Comparison of ENCODE assay signal across 12 cellular contexts in genomic region chr14:67821121-67821520, GRCh38. TPM values are rescaled to one million over a fixed set of nuclear protein-coding genes. Genes with fewer than 3 reads are reported as not detected.
DNase-seq lines count a peak whose midpoint lies in the region; ATAC-seq and TF ChIP-seq lines count a peak whose summit lies in the region.
"Had no signal": no experiment of that assay in that cellular context is flagged by ENCODE, and none has a peak within 500 bp of the region (broad histone marks: within the 10 kb centered on the region; RNA-seq: fewer than 3 reads in every experiment).

No MANE protein-coding gene starts in this region.

- no peaks in the 10 kb centered on the region for H3K27me3 ChIP-seq in OCI-LY1 (ENCODE audit: insufficient read depth, low read length)
- H3K27me3 ChIP-seq in skeletal muscle satellite cell (ENCODE audit: control insufficient read depth, insufficient read depth, low read length): no peaks in the 10 kb centered on the region

- peaks cover 5% of the 10 kb centered on the region for H3K79me2 ChIP-seq in OCI-LY1 (ENCODE audit: insufficient read depth, low read length)

- in situ Hi-C loops in GM13976 (cut with MboI; ENCODE audit: low sequenced_read_pairs, unreplicated experiment): no loop called here

- H3K4me2 ChIP-seq in OCI-LY1 (ENCODE audit: low read length): peak overlapping the region; percentile 99
- peak overlapping the region; percentile 87 for H3K4me2 ChIP-seq in skeletal muscle satellite cell (ENCODE audit: low read length)

- no peaks in the 10 kb centered on the region for H3K9me2 ChIP-seq in OCI-LY1 (ENCODE audit: low read depth, low read length)

- peak overlapping the region; percentile 98 for H3K4me3 ChIP-seq in OCI-LY1 (ENCODE audit: low read depth, low read length, poor library complexity, severe bottlenecking)
- H3K4me3 ChIP-seq in skeletal muscle satellite cell (ENCODE audit: low read length): no peak overlapping the region
- H3K4me3 ChIP-seq: lung had no signal

- H3K36me3 ChIP-seq in OCI-LY1 (ENCODE audit: insufficient read depth, low read length): peaks cover 22% of the 10 kb centered on the region
- no peaks in the 10 kb centered on the region for H3K36me3 ChIP-seq in skeletal muscle satellite cell (ENCODE audit: insufficient read depth, low read length)

- H3K4me1 Mint-ChIP-seq in activated CD8-positive, alpha-beta memory T cell treated with anti-CD3 and anti-CD28 coated beads, Interleukin-2, amount 10 ng/mL, durations not matched to agents 7 days and 5 days: peaks cover 27% of the 10 kb centered on the region

- peak overlapping the region; percentile 30 for H3K27ac Mint-ChIP-seq in activated CD8-positive, alpha-beta memory T cell treated with anti-CD3 and anti-CD28 coated beads, Interleukin-2, amount 10 ng/mL, durations not matched to agents 7 days and 5 days

- H3K27me3 Mint-ChIP-seq in activated CD8-positive, alpha-beta memory T cell treated with anti-CD3 and anti-CD28 coated beads, Interleukin-2, amount 10 ng/mL, durations not matched to agents 7 days and 5 days: no peaks in the 10 kb centered on the region

- peak overlapping the region; percentile 94 for H3K4me3 Mint-ChIP-seq in activated CD8-positive, alpha-beta memory T cell treated with anti-CD3 and anti-CD28 coated beads, Interleukin-2, amount 10 ng/mL, durations not matched to agents 7 days and 5 days

- no peaks in the 10 kb centered on the region for H3K9me3 ChIP-seq in OCI-LY1 (ENCODE audit: low read length)
- no peaks in the 10 kb centered on the region for H3K9me3 ChIP-seq in skeletal muscle satellite cell (replicated peaks; ENCODE audit: low read length)

- H2AFZ ChIP-seq in OCI-LY1 (ENCODE audit: low read length): peak overlapping the region; percentile 76; the same call in 1 of the 2 replicates

- no peak for DNase-seq in activated CD8-positive, alpha-beta memory T cell treated with anti-CD3 and anti-CD28 coated beads, Interleukin-2, amount 10 ng/mL, durations not matched to agents 7 days and 5 days
- DNase-seq in activated CD8-positive, alpha-beta memory T cell treated with anti-CD3 and anti-CD28 coated beads, Interleukin-2, amount 50 U/mL, for 4 hours: no peak
- DNase-seq in cerebellar cortex (ENCODE audit: low spot score): peak; percentile 79
- DNase-seq in GM13976 (ENCODE audit: low spot score): no peak
- DNase-seq in C1 segment of cervical spinal cord (lab: John Stamatoyannopoulos, UW): no peak
- DNase-seq in HPDE6-E6E7 (ENCODE audit: extremely low spot score): no peak
- DNase-seq: activated CD4-positive, alpha-beta T cell treated with anti-CD3 and anti-CD28 coated beads, Interleukin-2, amount 50 U/mL, for 4 hours; head of caudate nucleus; NCI-H1930 had no signal

- no peaks in the 10 kb centered on the region for H3F3A ChIP-seq in OCI-LY1 (ENCODE audit: insufficient read depth, low read length)

- CTCF ChIA-PET in activated CD8-positive, alpha-beta memory T cell treated with anti-CD3 and anti-CD28 coated beads, Interleukin-2, amount 10 ng/mL, durations not matched to agents 7 days and 5 days (lab: Charles Lee): interaction anchor here (0.8 to 1.9 kb wide), 2 partner anchors 17 to 966 kb away, joined by 3 to 7 read pairs; no protein-coding TSS in a partner anchor

- H3K9me3 Mint-ChIP-seq in activated CD8-positive, alpha-beta memory T cell treated with anti-CD3 and anti-CD28 coated beads, Interleukin-2, amount 10 ng/mL, durations not matched to agents 7 days and 5 days (ENCODE audit: low read depth): no peaks in the 10 kb centered on the region

- H3K27ac ChIP-seq in OCI-LY1 (ENCODE audit: low read depth, low read length, poor library complexity, severe bottlenecking): peak overlapping the region; percentile 50

- TF ChIP-seq CTCF in OCI-LY1 (IDR thresholded peaks at IDR 0.05; ENCODE audit: low read length) (no peak), GM13976 (IDR thresholded peaks at IDR 0.05; ENCODE audit: borderline replicate concordance, control extremely low read depth, extremely low read depth, insufficient read depth, missing control alignments) (no peak)

- peaks cover 7% of the 10 kb centered on the region for H3K36me3 Mint-ChIP-seq in activated CD8-positive, alpha-beta memory T cell treated with anti-CD3 and anti-CD28 coated beads, Interleukin-2, amount 10 ng/mL, durations not matched to agents 7 days and 5 days

- peak overlapping the region; percentile 92 for H3K9ac ChIP-seq in OCI-LY1 (ENCODE audit: low read length)
- no peak overlapping the region for H3K9ac ChIP-seq in skeletal muscle satellite cell (ENCODE audit: low read depth, low read length)

- no peaks in the 10 kb centered on the region for H4K20me1 ChIP-seq in OCI-LY1 (ENCODE audit: insufficient read depth, low read length)

- H3K4me1 ChIP-seq in OCI-LY1 (ENCODE audit: insufficient read depth, low read length, severe bottlenecking) (peaks cover 29% of the 10 kb centered on the region), skeletal muscle satellite cell (ENCODE audit: control insufficient read depth, insufficient read depth, low read length) (peaks cover 14% of the 10 kb centered on the region)

- no peak for ATAC-seq in activated CD8-positive, alpha-beta memory T cell treated with anti-CD3 and anti-CD28 coated beads, Interleukin-2, amount 10 ng/mL, durations not matched to agents 7 days and 5 days

RNA-seq across cellular contexts. Expression of gene RAD51B, which starts 1.5 kb away (rescaled TPM):
- total RNA-seq in activated CD8-positive, alpha-beta memory T cell treated with anti-CD3 and anti-CD28 coated beads, Interleukin-2, amount 10 ng/mL, durations not matched to agents 7 days and 5 days: 10 to 100 TPM; 35.3 to 55.5 TPM
- total RNA-seq in skeletal muscle satellite cell (2012; rRNA removed): 24.3 and 28.6 TPM in 2 replicates

RNA-seq across cellular contexts. Expression of gene ZFYVE26, which starts 4.7 kb away (rescaled TPM):
- 10 to 100 TPM; 25.3 to 27.0 TPM for total RNA-seq in activated CD8-positive, alpha-beta memory T cell treated with anti-CD3 and anti-CD28 coated beads, Interleukin-2, amount 10 ng/mL, durations not matched to agents 7 days and 5 days
- total RNA-seq in skeletal muscle satellite cell (2012; rRNA removed): 13.8 and 20.3 TPM in 2 replicates
